ENCODE assay signal across 18 cellular contexts in the genomic region with DNA sequence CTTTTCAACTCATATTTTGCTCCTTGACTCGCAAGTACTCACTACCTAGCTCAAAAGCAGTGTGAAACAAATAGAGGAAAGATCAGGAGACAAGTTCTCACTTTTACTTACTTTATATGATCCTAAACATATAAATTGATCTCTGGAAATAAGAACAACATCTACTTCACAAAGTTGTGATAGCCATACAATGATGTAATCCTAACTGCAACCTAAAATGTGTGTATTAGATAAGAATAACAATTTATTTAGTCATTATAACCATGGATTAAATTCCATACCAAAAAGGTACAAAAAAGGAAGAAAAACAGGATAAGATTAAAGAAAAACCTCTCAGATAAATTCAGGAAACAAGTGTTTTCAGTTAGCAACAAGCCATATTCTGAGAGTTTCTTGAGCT.
DNase-seq lines count a peak whose midpoint lies in the region; ATAC-seq, FAIRE-seq and TF ChIP-seq lines count a peak whose summit lies in the region.
"Had no signal": no experiment of that assay in that cellular context is flagged by ENCODE, and none has a peak within 500 bp of the region (broad histone marks: within the 10 kb centered on the region; RNA-seq: fewer than 3 reads in every experiment).

No MANE protein-coding gene starts in this region.

- H3K4me2 ChIP-seq in K562 (ENCODE audit: insufficient read depth, low read length) (no peak overlapping the region), mesendoderm (ENCODE audit: low read length) (no peak overlapping the region)

- no peak overlapping the region for H3K27ac ChIP-seq in K562 (ENCODE audit: extremely low read depth, low read depth, low read length)
- H3K27ac ChIP-seq in mesendoderm (ENCODE audit: low read depth, low read length), result no peak overlapping the region

- H3K4me3 Mint-ChIP-seq in mesothelial cell of epicardium, result no peak overlapping the region
- H3K4me3 Mint-ChIP-seq: CD4-positive, alpha-beta memory T cell had no signal

- ATAC-seq in K562 (no peak), HG02678 (IDR thresholded peaks at IDR 0.05; ENCODE audit: unreplicated experiment) (no peak)

- no peak overlapping the region for H3K56ac ChIP-seq in mesendoderm (ENCODE audit: low read length)

- in situ Hi-C loops in K562 (cut with MboI), result no loop called here

- peaks cover 2% of the 10 kb centered on the region for H3K79me1 ChIP-seq in mesendoderm (ENCODE audit: low read length)

- H3K4me1 ChIP-seq in K562 (replicated peaks in 1 of 2; ENCODE audit: control insufficient read depth in 2 of 2, insufficient read depth in 2 of 2, low read length in 2 of 2) (peaks cover 0 to 8% of the 10 kb centered on the region in 2 experiments; a peak in 4 of 5 replicates), mesendoderm (ENCODE audit: control insufficient read depth, low read depth, low read length) (no peaks in the 10 kb centered on the region)

- H2BK15ac ChIP-seq in mesendoderm (replicated peaks; ENCODE audit: low read depth), result no peak overlapping the region

- POLR2A ChIA-PET in K562 (lab: Yijun Ruan, JAX), result interaction anchor here (2.1 kb wide), 1 partner anchor 13 kb away, joined by 5 read pairs; no protein-coding TSS in a partner anchor

- CTCF ChIA-PET in K562 (lab: Yijun Ruan, JAX; ENCODE audit: low intra/inter-chr PET ratio), result no interaction called here

- intact Hi-C loops in K562 (cut with micrococcal nuclease), result no loop called here

- H3K27me3 ChIP-seq in K562 (ENCODE audit: control insufficient read depth in 2 of 2, insufficient read depth in 2 of 2, low read length in 2 of 2) (no peaks in the 10 kb centered on the region), mesendoderm (ENCODE audit: insufficient read depth, low read length, poor library complexity) (no peaks in the 10 kb centered on the region)

- TF ChIP-seq POLR2A in H54 (IDR thresholded peaks at IDR 0.05; ENCODE audit: low read depth, low read length), result no peak
- no peak for TF ChIP-seq POLR2A in K562 (conservative IDR thresholded peaks at IDR 0.05)

- no peak overlapping the region for H2BK120ac ChIP-seq in mesendoderm (ENCODE audit: low read depth, low read length)

- H3K9ac ChIP-seq in K562 (ENCODE audit: insufficient read depth in 1 of 2, low read depth in 2 of 2, low read length in 2 of 2), result no peak overlapping the region
- no peak overlapping the region for H3K9ac ChIP-seq in mesendoderm (ENCODE audit: low read length)

- H3K4me3 ChIP-seq in K562, result no peak overlapping the region
- no peak overlapping the region for H3K4me3 ChIP-seq in mesendoderm (ENCODE audit: low read length)

- H2BK5ac ChIP-seq in mesendoderm (ENCODE audit: low read length), result no peak overlapping the region

- DNase-seq in H54 (ENCODE audit: insufficient read length, low spot score), result no peak
- DNase-seq in K562 (ENCODE audit: extremely low read depth in 1 of 4, low spot score in 3 of 4), result no peak
- no peak for DNase-seq in mesothelial cell of epicardium (ENCODE audit: low spot score in 2 of 2, unreplicated experiment in 2 of 2)
- DNase-seq in mesendoderm, result no peak
- no peak for DNase-seq in activated effector memory CD4-positive, alpha-beta T cell treated with anti-CD3 and anti-CD28 coated beads, Interleukin-2, amount 50 U/mL, for 16 hours
- DNase-seq in dermis blood vessel endothelial cell, result no peak
- DNase-seq: C1 segment of cervical spinal cord; Calu3; CD4-positive, alpha-beta memory T cell; COR-L47; DMS53; DMS79 treated with DMSO at 0.1 percent for 48 hours; GOT3; H7; HCEC 1CT had no signal

- H3K23ac ChIP-seq in mesendoderm (ENCODE audit: low read length), result no peak overlapping the region

- no peak for TF ChIP-seq EP300 in K562 (IDR thresholded peaks at IDR 0.05; ENCODE audit: low read length)

- H3K36me3 ChIP-seq in K562 (ENCODE audit: control insufficient read depth, insufficient read depth, low read length) (peaks cover 2% of the 10 kb centered on the region; the same call in 1 of the 3 replicates), mesendoderm (ENCODE audit: control insufficient read depth, insufficient read depth, low read length) (no peaks in the 10 kb centered on the region)

- H4K5ac ChIP-seq in mesendoderm (ENCODE audit: low read length), result no peak overlapping the region

- TF ChIP-seq CTCF in K562 (IDR thresholded peaks at IDR 0.05 in 2 of 3, conservative IDR thresholded peaks at IDR 0.05 in 1 of 3; ENCODE audit: insufficient read depth in 2 of 3, low read depth in 1 of 3, low read length in 3 of 3), result no peak
- no peak for TF ChIP-seq CTCF in mesothelial cell of epicardium (IDR thresholded peaks at IDR 0.05; ENCODE audit: unreplicated experiment)

- no peaks in the 10 kb centered on the region for H4K20me1 ChIP-seq in K562 (replicated peaks; ENCODE audit: control insufficient read depth, insufficient read depth, low read length)

- H3K4me1 Mint-ChIP-seq in mesothelial cell of epicardium, result peaks cover 20% of the 10 kb centered on the region

- BruUV-seq in K562 (replicated peaks; lab: Mats Ljungman, UMichigan), result no TSS peak

- no peak overlapping the region for H2AFZ ChIP-seq in K562 (ENCODE audit: low read depth, low read length)

- 60% methylated on average over 1 of the region's 1 CpG for WGBS in K562 (ENCODE audit: insufficient coverage, low coverage, missing lambda C conversion rate)
- WGBS in mesendoderm (ENCODE audit: extremely low coverage, insufficient coverage, low lambda C conversion rate), result no CpG with 5 or more reads among the region's 1 CpG

- no peak for TF ChIP-seq RAD21 in K562 (CRISPR knock-in tag; conservative IDR thresholded peaks at IDR 0.05 in 1 of 2, IDR thresholded peaks at IDR 0.05 in 1 of 2)

- H3K4ac ChIP-seq in mesendoderm (ENCODE audit: low read depth, low read length), result no peak overlapping the region

- H3K27ac Mint-ChIP-seq in mesothelial cell of epicardium, result peak overlapping the region; percentile 45
- H3K27ac Mint-ChIP-seq: CD4-positive, alpha-beta memory T cell had no signal

- H3K36me3 Mint-ChIP-seq in mesothelial cell of epicardium, result peaks cover 5% of the 10 kb centered on the region

- H4K8ac ChIP-seq in mesendoderm (ENCODE audit: low read depth, low read length), result no peak overlapping the region

- no peaks in the 10 kb centered on the region for H3K9me3 ChIP-seq in K562 (replicated peaks; ENCODE audit: control insufficient read depth, insufficient read depth, low read depth, low read length)

- H3K27me3 Mint-ChIP-seq in mesothelial cell of epicardium (ENCODE audit: low read depth), result no peaks in the 10 kb centered on the region
- H3K27me3 Mint-ChIP-seq: CD4-positive, alpha-beta memory T cell had no signal

- H3K9me1 ChIP-seq in K562 (ENCODE audit: control insufficient read depth, insufficient read depth, low read length), result no peaks in the 10 kb centered on the region

- H2AK5ac ChIP-seq in mesendoderm (ENCODE audit: low read length), result no peak overlapping the region

- no peak overlapping the region for H3K18ac ChIP-seq in mesendoderm (ENCODE audit: low read length)

- H3K79me2 ChIP-seq in K562 (ENCODE audit: control insufficient read depth, insufficient read depth, low read length), result peaks cover 21% of the 10 kb centered on the region; the same call in 2 of the 3 replicates
- peaks cover 2% of the 10 kb centered on the region for H3K79me2 ChIP-seq in mesendoderm (ENCODE audit: control insufficient read depth, insufficient read depth, low read length)

- FAIRE-seq in G401.6 (lab: Jason Lieb, UNC) (peak; percentile 60), H54 (lab: Jason Lieb, UNC) (peak; percentile 61), K562 (lab: Jason Lieb, UNC) (peak; percentile 35)
- FAIRE-seq: GM12892 had no signal

- no peaks in the 10 kb centered on the region for H3K9me3 Mint-ChIP-seq in mesothelial cell of epicardium
- H3K9me3 Mint-ChIP-seq: CD4-positive, alpha-beta memory T cell had no signal

TF ChIP-seq in K562, 482 proteins besides CTCF, POLR2A, EP300 and RAD21:
- no peak for TF ChIP-seq ZNF444 (CRISPR knock-in tag; IDR thresholded peaks at IDR 0.05)
